Comparison of ENCODE assay signal across 9 cellular contexts in the genomic region with DNA sequence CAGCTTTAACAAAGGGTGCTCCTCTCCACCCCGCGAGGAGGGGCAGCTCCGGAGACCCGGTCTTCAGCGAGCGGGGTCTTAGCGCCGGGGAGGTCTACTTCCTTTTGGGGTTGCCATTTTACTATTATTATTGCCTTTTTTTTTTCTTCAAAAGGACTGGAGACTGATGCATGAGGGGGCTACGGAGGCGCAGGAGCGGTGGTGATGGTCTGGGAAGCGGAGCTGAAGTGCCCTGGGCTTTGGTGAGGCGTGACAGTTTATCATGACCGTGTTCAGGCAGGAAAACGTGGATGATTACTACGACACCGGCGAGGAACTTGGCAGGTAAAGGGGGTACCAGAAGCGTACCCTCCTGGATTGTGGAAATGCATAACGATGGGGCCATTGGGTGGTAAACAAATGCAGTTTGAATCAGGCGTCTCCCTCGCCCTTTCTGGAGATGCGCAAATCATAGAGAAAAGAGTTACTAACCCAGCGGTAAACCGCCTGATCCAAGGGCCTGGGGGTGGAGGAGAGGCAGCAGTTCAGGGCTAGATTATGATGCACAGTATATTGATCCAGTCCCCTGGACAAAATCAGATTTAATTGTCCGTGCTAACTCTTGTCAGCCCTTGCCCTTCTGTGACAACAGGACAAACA. TPM values are rescaled to one million over a fixed set of nuclear protein-coding genes. Genes with fewer than 3 reads are reported as not detected.
DNase-seq lines count a peak whose midpoint lies in the region; ATAC-seq, FAIRE-seq and TF ChIP-seq lines count a peak whose summit lies in the region.
"Had no signal": no experiment of that assay in that cellular context is flagged by ENCODE, and none has a peak within 500 bp of the region (broad histone marks: within the 10 kb centered on the region; RNA-seq: fewer than 3 reads in every experiment).

No MANE protein-coding gene starts in this region.

- peak overlapping the region; percentile 79 to 87 (median 85) for H3K4me3 ChIP-seq in HepG2 (replicated peaks in 1 of 3; ENCODE audit: insufficient read depth in 1 of 3, low read depth in 2 of 3, low read length in 3 of 3)
- peak overlapping the region; percentile 31 to 74 (median 63) for H3K4me3 ChIP-seq in thyroid gland (replicated peaks in 1 of 3)

- intact Hi-C loops in HepG2 (cut with micrococcal nuclease; ENCODE audit: unreplicated experiment), result loop anchor here (2.0 to 5.0 kb wide), 3 partner anchors 72 to 163 kb away; no protein-coding TSS in a partner anchor
- intact Hi-C loops in thyroid gland (cut with DNase I), result no loop called here

- no peaks in the 10 kb centered on the region for H3K9me3 Mint-ChIP-seq in activated T-cell treated with anti-CD3 and anti-CD28 coated beads, Interleukin-2, amount 50 U/mL, for 4 hours

- POLR2A ChIA-PET in HepG2 (lab: Yijun Ruan, JAX), result interaction anchor here (2.7 to 3.8 kb wide), 2 partner anchors 71 to 114 kb away, joined by 28 read pairs; no protein-coding TSS in a partner anchor

- peak overlapping the region; percentile 95 for H3K4me2 ChIP-seq in HepG2 (ENCODE audit: low read depth, low read length)

- DNase-seq in activated T-cell treated with anti-CD3 and anti-CD28 coated beads, Interleukin-2, amount 50 U/mL, for 4 hours, result no peak
- DNase-seq in activated T-cell treated with anti-CD3 and anti-CD28 coated beads for 4 hours, result no peak
- no peak for DNase-seq in HepG2 (ENCODE audit: low spot score)
- DNase-seq in thyroid gland, result peak; percentile 39 to 42
- DNase-seq in HCEC 1CT, result no peak
- DNase-seq in GM12892 (ENCODE audit: insufficient read length), result no peak
- DNase-seq in GM03348 (ENCODE audit: low spot score), result no peak

- in situ Hi-C loops in HepG2 (cut with HindIII; ENCODE audit: extremely low pct_ligation_motif_present, low pct_unique_long_range_greater_than_20kb), result loop anchor here (10.0 kb wide), 2 partner anchors 164 to 166 kb away; no protein-coding TSS in a partner anchor

- peaks cover 52% of the 10 kb centered on the region for H3K27me3 Mint-ChIP-seq in activated T-cell treated with anti-CD3 and anti-CD28 coated beads, Interleukin-2, amount 50 U/mL, for 4 hours (ENCODE audit: low read depth)

- no peak for ATAC-seq in activated T-cell treated with anti-CD3 and anti-CD28 coated beads, Interleukin-2, amount 50 U/mL, for 4 hours
- ATAC-seq in HepG2, result peak; percentile 3; the same call in 2 of the 3 replicates

- peak overlapping the region; percentile 19 for H2AFZ ChIP-seq in HepG2 (ENCODE audit: low read length)

- WGBS in HepG2 (ENCODE audit: low lambda C conversion rate), result 8% methylated on average over 26 of the region's 26 CpGs
- WGBS in thyroid gland, 2 donors, result 21 to 25% methylated on average over 26 of the region's 26 CpGs

- TF ChIP-seq CTCF in HepG2 (CRISPR knock-in tag; IDR thresholded peaks at IDR 0.05) (no peak), thyroid gland (IDR thresholded peaks at IDR 0.05) (no peak)

- peak overlapping the region; percentile 66 for H3K27ac ChIP-seq in angular gyrus (ENCODE audit: low read depth, low read length)
- H3K27ac ChIP-seq in HepG2 (ENCODE audit: extremely low read length, insufficient read depth, low read length), result peak overlapping the region; percentile 86
- peak overlapping the region; percentile 77 to 83 (median 79) for H3K27ac ChIP-seq in thyroid gland

- H3K27me3 ChIP-seq in HepG2 (ENCODE audit: control insufficient read depth in 1 of 2, insufficient read depth in 2 of 2, low read length in 2 of 2) (no peaks in the 10 kb centered on the region; a peak in 1 of 5 replicates), thyroid gland (no peaks in the 10 kb centered on the region)

- CTCF ChIA-PET in HepG2 (lab: Yijun Ruan, JAX; ENCODE audit: low intra/inter-chr PET ratio, low total read pairs), result interaction anchor here (1.3 kb wide), 1 partner anchor 164 kb away, joined by 3 read pairs; no protein-coding TSS in a partner anchor

- H4K20me1 ChIP-seq in HepG2 (ENCODE audit: insufficient read depth, low read length), result no peaks in the 10 kb centered on the region; the same call in 1 of the 2 replicates

- H3K4me3 Mint-ChIP-seq in activated T-cell treated with anti-CD3 and anti-CD28 coated beads, Interleukin-2, amount 50 U/mL, for 4 hours, result peak overlapping the region; percentile 51

- no peaks in the 10 kb centered on the region for H3K36me3 Mint-ChIP-seq in activated T-cell treated with anti-CD3 and anti-CD28 coated beads, Interleukin-2, amount 50 U/mL, for 4 hours (ENCODE audit: insufficient read depth)

- TF ChIP-seq EP300 in HepG2 (IDR thresholded peaks at IDR 0.05; ENCODE audit: low read depth in 2 of 2, low read length in 2 of 2), result no peak
- TF ChIP-seq EP300 in HepG2 (CRISPR knock-in tag; IDR thresholded peaks at IDR 0.05; ENCODE audit: borderline replicate concordance), result no peak

- peaks cover 47% of the 10 kb centered on the region for H3K79me2 ChIP-seq in HepG2 (ENCODE audit: insufficient read depth, low read length)

- H3K9ac ChIP-seq in HepG2 (ENCODE audit: insufficient read depth, low read depth, low read length), result peak overlapping the region; percentile 81

- no peak for TF ChIP-seq RAD21 in HepG2 (CRISPR knock-in tag; IDR thresholded peaks at IDR 0.05)

- H3K9me3 ChIP-seq in HepG2 (ENCODE audit: low read length), result no peaks in the 10 kb centered on the region
- H3K9me3 ChIP-seq in thyroid gland, result no peaks in the 10 kb centered on the region

- no peak for TF ChIP-seq POLR2A in HepG2 (IDR thresholded peaks at IDR 0.05; ENCODE audit: insufficient read depth in 1 of 2, low read depth in 2 of 2, low read length in 2 of 2)
- no peak for TF ChIP-seq POLR2A in thyroid gland (IDR thresholded peaks at IDR 0.05)
- no peak for TF ChIP-seq POLR2A in GM12892 (IDR thresholded peaks at IDR 0.05; ENCODE audit: low read depth, low read length)

- H3K36me3 ChIP-seq in HepG2 (replicated peaks in 1 of 2; ENCODE audit: control insufficient read depth in 1 of 2, insufficient read depth in 2 of 2, low read length in 2 of 2) (no peaks in the 10 kb centered on the region), thyroid gland (no peaks in the 10 kb centered on the region)

- H3K4me1 ChIP-seq in HepG2 (ENCODE audit: insufficient read depth, low read length) (peaks cover 61% of the 10 kb centered on the region), thyroid gland (peaks cover 16 to 19% of the 10 kb centered on the region in 2 donors)

- TSS peak; percentile 46 for BruUV-seq in HepG2 (replicated peaks; lab: Mats Ljungman, UMichigan)

- FAIRE-seq in HepG2 (lab: Jason Lieb, UNC) (no peak), GM12892 (lab: Jason Lieb, UNC) (no peak)

- peaks cover 9% of the 10 kb centered on the region for H3K4me1 Mint-ChIP-seq in activated T-cell treated with anti-CD3 and anti-CD28 coated beads, Interleukin-2, amount 50 U/mL, for 4 hours (ENCODE audit: low read depth)

TF ChIP-seq in HepG2, 621 proteins besides CTCF, POLR2A, EP300 and RAD21 (continues in another document):
- TF ChIP-seq ZSCAN31 (CRISPR knock-in tag; IDR thresholded peaks at IDR 0.05; ENCODE audit: low read depth), result no peak
- no peak for TF ChIP-seq FOXM1 (CRISPR knock-in tag; IDR thresholded peaks at IDR 0.05)
- TF ChIP-seq ZNF788 (CRISPR knock-in tag; IDR thresholded peaks at IDR 0.05; ENCODE audit: borderline replicate concordance), result peak; percentile 28; the same call in 1 of the 2 replicates
- TF ChIP-seq SOX6 (IDR thresholded peaks at IDR 0.05), result no peak
- TF ChIP-seq SOX6 (CRISPR knock-in tag; IDR thresholded peaks at IDR 0.05), result no peak
- TF ChIP-seq ISL2 (CRISPR knock-in tag; IDR thresholded peaks at IDR 0.05), result peak; percentile 3; the same call in 1 of the 2 replicates
- no peak for TF ChIP-seq PPARG (CRISPR knock-in tag; conservative IDR thresholded peaks at IDR 0.05)
- TF ChIP-seq THAP11 (CRISPR knock-in tag; IDR thresholded peaks at IDR 0.05), result no peak
- TF ChIP-seq, protein P1, sequence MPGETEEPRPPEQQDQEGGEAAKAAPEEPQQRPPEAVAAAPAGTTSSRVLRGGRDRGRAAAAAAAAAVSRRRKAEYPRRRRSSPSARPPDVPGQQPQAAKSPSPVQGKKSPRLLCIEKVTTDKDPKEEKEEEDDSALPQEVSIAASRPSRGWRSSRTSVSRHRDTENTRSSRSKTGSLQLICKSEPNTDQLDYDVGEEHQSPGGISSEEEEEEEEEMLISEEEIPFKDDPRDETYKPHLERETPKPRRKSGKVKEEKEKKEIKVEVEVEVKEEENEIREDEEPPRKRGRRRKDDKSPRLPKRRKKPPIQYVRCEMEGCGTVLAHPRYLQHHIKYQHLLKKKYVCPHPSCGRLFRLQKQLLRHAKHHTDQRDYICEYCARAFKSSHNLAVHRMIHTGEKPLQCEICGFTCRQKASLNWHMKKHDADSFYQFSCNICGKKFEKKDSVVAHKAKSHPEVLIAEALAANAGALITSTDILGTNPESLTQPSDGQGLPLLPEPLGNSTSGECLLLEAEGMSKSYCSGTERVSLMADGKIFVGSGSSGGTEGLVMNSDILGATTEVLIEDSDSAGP (CRISPR knock-in tag; IDR thresholded peaks at IDR 0.05; ENCODE audit: borderline replicate concordance), result no peak
- TF ChIP-seq SYNCRIP (IDR thresholded peaks at IDR 0.05; ENCODE audit: insufficient read depth, low read depth, low read length), result no peak

RNA-seq across cellular contexts. Expression of a gene that starts 1.3 kb away (rescaled TPM):
- total RNA-seq in activated T-cell treated with anti-CD3 and anti-CD28 coated beads, Interleukin-2, amount 50 U/mL, for 4 hours, result 1 to 10 TPM; 2.7 to 4.2 (median 4.0) TPM
- total RNA-seq in HepG2 (2016; rRNA removed; fragmentation: Illumina TruSeq; extraction: Trizol), result 34.0 and 35.9 TPM in 2 replicates
- 9.8 and 10.3 TPM in 2 replicates for total RNA-seq in HepG2 (2016; cell fraction: cytosol; rRNA removed; fragmentation: Illumina TruSeq; extraction: Trizol; ENCODE audit: low read depth)
- total RNA-seq in HepG2 (2016; cell fraction: insoluble cytoplasmic fraction; rRNA removed; fragmentation: Illumina TruSeq; extraction: Trizol), result 31.5 and 34.0 TPM in 2 replicates
- 20.5 and 22.7 TPM in 2 replicates for total RNA-seq in HepG2 (2016; cell fraction: membrane; rRNA removed; fragmentation: Illumina TruSeq; extraction: Trizol)
- 55.4 and 57.3 TPM in 2 replicates for total RNA-seq in HepG2 (2016; cell fraction: nucleus; rRNA removed; fragmentation: Illumina TruSeq; extraction: Trizol)
- 29.7 and 35.7 TPM in 2 replicates for polyA plus RNA-seq in HepG2 (2011; rRNA removed)
- 13.7 and 17.4 TPM in 2 replicates for polyA plus RNA-seq in HepG2 (2011; cell fraction: cytosol; rRNA removed)
- polyA plus RNA-seq in HepG2 (2011; cell fraction: nucleus; rRNA removed), result 118 and 123 TPM in 2 replicates
- 22.5 and 22.9 TPM in 2 replicates for polyA plus RNA-seq in HepG2 (2012)
- 2.1 and 3.1 TPM in 2 replicates for polyA plus RNA-seq in HepG2 (2016; cell fraction: cytosol; fragmentation: Illumina TruSeq; extraction: Trizol; ENCODE audit: low read depth)
- 22.5 and 24.6 TPM in 2 replicates for polyA plus RNA-seq in HepG2 (2016; cell fraction: insoluble cytoplasmic fraction; fragmentation: Illumina TruSeq; extraction: Trizol; ENCODE audit: low read depth)
- polyA plus RNA-seq in HepG2 (2016; cell fraction: membrane; fragmentation: Illumina TruSeq; extraction: Trizol; ENCODE audit: low read depth), result 6.5 and 7.3 TPM in 2 replicates
- polyA plus RNA-seq in HepG2 (2016; cell fraction: nucleus; fragmentation: Illumina TruSeq; extraction: Trizol; ENCODE audit: insufficient read depth, low read depth), result 54.2 and 58.8 TPM in 2 replicates
- 25.2 and 80.2 TPM in 2 replicates for polyA minus RNA-seq in HepG2 (2011; rRNA and poly(A)+ RNA removed; ENCODE audit: low replicate concordance)
- 15.7 and 16.1 TPM in 2 replicates for polyA minus RNA-seq in HepG2 (2011; cell fraction: cytosol; rRNA and poly(A)+ RNA removed)
- polyA minus RNA-seq in HepG2 (2011; cell fraction: nucleus; rRNA and poly(A)+ RNA removed), result 128 and 136 TPM in 2 replicates
- 10 to 100 TPM; 32.0 to 76.2 (median 38.2) TPM for total RNA-seq in thyroid gland
- polyA plus RNA-seq in GM12892 (2012; ENCODE audit: missing spikeins), result 26.7 TPM
- total RNA-seq: G401 had no signal

Comparison
In these comparisons a context has a peak if more than half of its experiments do, and no peak if none do; other contexts are left out.
1. DNase-seq: peak in thyroid gland (2 of 2); none in activated T-cell treated with anti-CD3 and anti-CD28 coated beads, Interleukin-2, amount 50 U/mL, for 4 hours (single experiment), activated T-cell treated with anti-CD3 and anti-CD28 coated beads for 4 hours (single experiment), HepG2 (single experiment), HCEC 1CT (single experiment), GM12892 (single experiment) and GM03348 (single experiment).
2. Peak in every context shown above with its lines, with median percentiles within 50 percentile points of each other: H3K27ac ChIP-seq.